21 cellular contexts compared by ENCODE assay signal in the genomic region with DNA sequence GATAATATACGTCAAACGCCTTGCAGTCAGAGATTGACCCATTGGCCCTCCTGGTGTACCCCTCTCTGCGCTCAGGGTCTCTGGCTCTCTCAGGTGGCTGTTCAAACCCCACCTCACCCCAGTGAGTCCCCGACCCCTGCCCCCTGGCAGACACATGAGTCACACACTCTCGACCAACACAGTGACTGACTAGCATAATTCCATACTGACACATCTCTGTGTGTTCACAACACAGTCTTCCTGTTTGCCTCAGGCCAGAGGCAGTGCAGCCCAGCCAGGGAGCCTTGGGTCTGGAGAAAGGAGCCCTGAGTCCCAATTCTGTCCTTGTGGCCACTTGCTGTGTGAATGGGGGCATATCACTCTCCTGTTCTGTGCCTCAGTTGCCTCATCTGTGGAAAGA. TPM values are rescaled to one million over a fixed set of nuclear protein-coding genes. Genes with fewer than 3 reads are reported as not detected.
A peak's percentile ranks its signal among the peaks of the same experiment; 100 is the strongest.
DNase-seq lines count a peak whose midpoint lies in the region; ATAC-seq, FAIRE-seq and TF ChIP-seq lines count a peak whose summit lies in the region.
"Had no signal": no experiment of that assay in that cellular context is flagged by ENCODE, and none has a peak within 500 bp of the region (broad histone marks: within the 10 kb centered on the region; RNA-seq: fewer than 3 reads in every experiment).

No MANE protein-coding gene starts in this region.

- dilution Hi-C loops in IMR-90 (cut with HindIII; ENCODE audit: low sequenced_read_pairs, unreplicated experiment), result no loop called here

- H3K79me1 ChIP-seq in IMR-90 (ENCODE audit: low read depth in 1 of 2, low read length in 2 of 2), result no peaks in the 10 kb centered on the region

- H3K9ac ChIP-seq in IMR-90 (ENCODE audit: low read depth, low read length), result no peak overlapping the region

- H2BK5ac ChIP-seq in IMR-90 (ENCODE audit: low read depth, low read length, poor library complexity, severe bottlenecking), result no peak overlapping the region

- DNase-seq in AG20443 (ENCODE audit: low spot score) (peak; percentile 58), IMR-90 (peak; percentile 70), bronchial epithelial cell (ENCODE audit: low read depth) (peak; percentile 75), islet precursor cell (peak; percentile 91), GM10266 (ENCODE audit: extremely low spot score) (no peak), GM10248 (ENCODE audit: extremely low spot score) (no peak), NCI-H510A treated with DMSO at 0.1 percent for 48 hours (lab: John Stamatoyannopoulos, UW) (no peak)
- DNase-seq in stimulated activated CD4-positive, alpha-beta T cell treated with anti-CD3 and anti-CD28 coated beads, Interleukin-4, amount 100 ng/mL, for 4 hours, result no peak
- DNase-seq: activated CD4-positive, alpha-beta memory T cell treated with anti-CD3 and anti-CD28 coated beads, Interleukin-2, amount 10 ng/mL, durations not matched to agents 7 days and 5 days; activated T-cell treated with anti-CD3 and anti-CD28 coated beads, Interleukin-2, amount 50 U/mL, for 48 hours; erythroblast; GF-D8; left ventricle myocardium superior; NCI-H1694; posterior cingulate gyrus; spleen; stimulated activated naive CD4-positive, alpha-beta T cell had no signal

- no peak for TF ChIP-seq CTCF in IMR-90 (conservative IDR thresholded peaks at IDR 0.05; ENCODE audit: low read depth, low read length)
- TF ChIP-seq CTCF in bronchial epithelial cell (IDR thresholded peaks at IDR 0.05; ENCODE audit: insufficient read depth, low read length, severe bottlenecking), result no peak
- TF ChIP-seq CTCF in GM10266 (IDR thresholded peaks at IDR 0.05; ENCODE audit: control insufficient read depth, insufficient read depth, low read depth, missing control alignments), result no peak
- TF ChIP-seq CTCF in GM10248 (IDR thresholded peaks at IDR 0.05; ENCODE audit: control extremely low read depth, extremely low read depth, low read depth, missing control alignments), result no peak

- H3K14ac ChIP-seq in IMR-90 (replicated peaks; ENCODE audit: low read depth, low read length), result 0 out of 2 replicates have a peak overlapping the region, but pooled peaks have one; percentile 25

- TF ChIP-seq POLR2A in IMR-90 (IDR thresholded peaks at IDR 0.05; ENCODE audit: low read depth, low read length), result no peak

- H3K4me1 ChIP-seq in IMR-90 (ENCODE audit: control insufficient read depth, insufficient read depth, low read length), result peaks cover 3% of the 10 kb centered on the region; the same call in 1 of the 2 replicates
- H3K4me1 ChIP-seq: vagina had no signal

- H2AFZ ChIP-seq in IMR-90 (replicated peaks; ENCODE audit: low read length, poor library complexity), result peak overlapping the region; percentile 69

- H3K9me1 ChIP-seq in IMR-90 (ENCODE audit: insufficient read depth, low read length), result no peaks in the 10 kb centered on the region

- no peak overlapping the region for H3K56ac ChIP-seq in IMR-90 (ENCODE audit: extremely low read depth, insufficient read depth, low read length)

- H4K5ac ChIP-seq in IMR-90 (ENCODE audit: low read depth, low read length), result no peak overlapping the region

- WGBS in IMR-90 (ENCODE audit: extremely low coverage in 2 of 2, insufficient read length in 1 of 2), 2 experiments, result no CpG with 5 or more reads among the region's 5 CpGs

- no TSS peak for BruUV-seq in IMR-90 (replicated peaks; lab: Mats Ljungman, UMichigan)

- no peaks in the 10 kb centered on the region for H3K36me3 ChIP-seq in IMR-90 (ENCODE audit: control insufficient read depth, insufficient read depth, low read length)
- no peaks in the 10 kb centered on the region for H3K36me3 ChIP-seq in bronchial epithelial cell (ENCODE audit: control insufficient read depth, insufficient read depth, low read length)
- H3K36me3 ChIP-seq: spleen, vagina had no signal

- H2AK9ac ChIP-seq in IMR-90 (replicated peaks; ENCODE audit: low read depth, low read length, poor library complexity), result no peak overlapping the region

- FAIRE-seq in bronchial epithelial cell (lab: Jason Lieb, UNC), result no peak
- FAIRE-seq: colon, TTC549 had no signal

- TF ChIP-seq RAD21 in IMR-90 (IDR thresholded peaks at IDR 0.05; ENCODE audit: low read length), result no peak

- no peak overlapping the region for H3K4me2 ChIP-seq in IMR-90 (ENCODE audit: low read depth, low read length)

- no peak overlapping the region for H4K91ac ChIP-seq in IMR-90 (ENCODE audit: insufficient read depth, low read depth, low read length)

- no peaks in the 10 kb centered on the region for H3K9me3 ChIP-seq in IMR-90 (ENCODE audit: control insufficient read depth, insufficient read depth, low read length)
- H3K9me3 ChIP-seq: spleen, vagina had no signal

- H4K8ac ChIP-seq in IMR-90 (ENCODE audit: low read depth in 2 of 2, low read length in 2 of 2), result peak overlapping the region in 1 of 2 experiments; percentile 45; a peak in 1 of 4 replicates

- no peaks in the 10 kb centered on the region for H4K20me1 ChIP-seq in IMR-90 (ENCODE audit: insufficient read depth, low read length)

- POLR2A ChIA-PET in IMR-90 (lab: Charles Lee; ENCODE audit: unreplicated experiment), result no interaction called here
- POLR2A ChIA-PET in GM10248 (lab: Yijun Ruan, JAX), result no interaction called here

- H3K23ac ChIP-seq in IMR-90 (ENCODE audit: low read depth, low read length), result no peak overlapping the region

- H2AK5ac ChIP-seq in IMR-90 (ENCODE audit: low read depth, low read length), result 0 out of 2 replicates have a peak overlapping the region, but pooled peaks have one; percentile 25

- ATAC-seq in IMR-90 (ENCODE audit: low read depth), result peak; percentile 87
- ATAC-seq: left ventricle myocardium superior had no signal

- H3K27ac ChIP-seq in IMR-90 (ENCODE audit: insufficient read depth, low read length), result no peak overlapping the region
- H3K27ac ChIP-seq: SK-N-MC, spleen, vagina had no signal

- H2BK120ac ChIP-seq in IMR-90 (ENCODE audit: low read depth, low read length), result no peak overlapping the region

- H3K4ac ChIP-seq in IMR-90 (ENCODE audit: low read depth, low read length), result peak overlapping the region; percentile 11

- no peak overlapping the region for H2BK20ac ChIP-seq in IMR-90 (ENCODE audit: low read depth, low read length)

- intact Hi-C loops in IMR-90 (cut with micrococcal nuclease), result no loop called here

- in situ Hi-C loops in IMR-90 (cut with MboI; ENCODE audit: low sequenced_read_pairs), result no loop called here

- H2BK15ac ChIP-seq in IMR-90 (ENCODE audit: low read depth, low read length), result no peak overlapping the region

- CTCF ChIA-PET in IMR-90 (lab: Yijun Ruan, JAX), result no interaction called here
- CTCF ChIA-PET in GM10248 (lab: Yijun Ruan, JAX), result no interaction called here

- no peak overlapping the region for H3K4me3 ChIP-seq in IMR-90 (ENCODE audit: insufficient read depth, low read depth, low read length)
- no peak overlapping the region for H3K4me3 ChIP-seq in bronchial epithelial cell (ENCODE audit: low read depth, low read length)
- H3K4me3 ChIP-seq: SK-N-MC, spleen, vagina had no signal

- peaks cover 15% of the 10 kb centered on the region for H3K27me3 ChIP-seq in IMR-90 (ENCODE audit: control insufficient read depth, insufficient read depth, low read length)
- peaks cover 1% of the 10 kb centered on the region for H3K27me3 ChIP-seq in bronchial epithelial cell (ENCODE audit: control insufficient read depth, insufficient read depth, low read length)
- H3K27me3 ChIP-seq: spleen, vagina had no signal

- peak overlapping the region; percentile 17; the same call in 1 of the 2 replicates for H3K18ac ChIP-seq in IMR-90 (ENCODE audit: low read depth, low read length)

TF ChIP-seq in IMR-90, 13 proteins besides CTCF, POLR2A, EP300 and RAD21:
- TF ChIP-seq FOS (IDR thresholded peaks at IDR 0.05; ENCODE audit: low read depth, low read length), result peak; percentile 44; the same call in 1 of the 2 replicates
- TF ChIP-seq MAFK (IDR thresholded peaks at IDR 0.05; ENCODE audit: low read depth, low read length), result no peak
- TF ChIP-seq NFE2L2 (IDR thresholded peaks at IDR 0.05; ENCODE audit: low read depth, low read length), result no peak

RNA-seq across cellular contexts. Expression of a gene that starts 40.1 kb away (rescaled TPM):
- under 0.01 and 0.18 TPM in 2 replicates for total RNA-seq in IMR-90 (2012; rRNA removed)
- polyA plus RNA-seq in IMR-90 (2012; rRNA removed), result 0.12 and 0.14 TPM in 2 replicates
- polyA plus RNA-seq in IMR-90 (2012; cell fraction: cytosol; rRNA removed), result 0.11 TPM in 2 replicates
- 0.11 and 0.26 TPM in 2 replicates for polyA plus RNA-seq in IMR-90 (2012; cell fraction: nucleus; rRNA removed; ENCODE audit: low replicate concordance)
- total RNA-seq in bronchial epithelial cell, result 0.13 TPM in 1 of 2 replicates, not detected in the other

Comparison
In these comparisons a context has a peak if more than half of its experiments do, and no peak if none do; other contexts are left out.
1. DNase-seq: peak in AG20443 (single experiment), IMR-90 (single experiment), bronchial epithelial cell (single experiment) and islet precursor cell (single experiment); none in GM10266 (single experiment), GM10248 (single experiment), stimulated activated CD4-positive, alpha-beta T cell treated with anti-CD3 and anti-CD28 coated beads, Interleukin-4, amount 100 ng/mL, for 4 hours (0 of 2) and NCI-H510A treated with DMSO at 0.1 percent for 48 hours (single experiment).